In the genomic region with DNA sequence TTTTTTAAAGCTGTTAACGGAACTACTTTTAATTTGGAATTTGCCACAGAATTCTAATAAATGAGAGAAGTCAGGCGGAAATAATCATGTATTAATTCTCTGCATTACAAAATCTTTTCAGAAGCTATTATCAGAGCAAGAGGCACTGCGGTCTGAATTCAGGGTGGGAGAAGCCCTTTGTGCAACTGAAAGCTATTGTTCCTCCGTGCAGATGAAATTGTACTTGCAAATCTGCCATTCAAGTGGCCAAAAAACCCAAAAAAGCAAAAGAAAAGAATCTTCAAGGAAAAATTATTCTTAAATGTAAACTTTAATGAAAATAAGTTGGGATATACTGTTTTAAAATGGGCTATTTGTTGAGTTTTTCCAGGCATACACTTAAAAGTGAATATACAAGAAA, we compare ENCODE assay signal across 2 cellular contexts.
TF ChIP-seq lines count a peak whose summit lies in the region.

No MANE protein-coding gene starts in this region.

TF ChIP-seq in H1, 55 proteins besides CTCF, POLR2A, EP300 and RAD21:
- TF ChIP-seq, protein P1, sequence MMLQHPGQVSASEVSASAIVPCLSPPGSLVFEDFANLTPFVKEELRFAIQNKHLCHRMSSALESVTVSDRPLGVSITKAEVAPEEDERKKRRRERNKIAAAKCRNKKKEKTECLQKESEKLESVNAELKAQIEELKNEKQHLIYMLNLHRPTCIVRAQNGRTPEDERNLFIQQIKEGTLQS (IDR thresholded peaks at IDR 0.05; ENCODE audit: insufficient read depth, low read depth, low read length), result no peak
- TF ChIP-seq NRF1 (IDR thresholded peaks at IDR 0.05; ENCODE audit: low read depth, low read length) (no peak), SP4 (IDR thresholded peaks at IDR 0.05; ENCODE audit: low read length) (no peak), EGR1 (IDR thresholded peaks at IDR 0.05; ENCODE audit: borderline replicate concordance, low read depth, low read length) (no peak), SP1 (IDR thresholded peaks at IDR 0.05; ENCODE audit: low read depth, low read length) (no peak)

TF ChIP-seq in neural cell, 6 proteins besides CTCF, POLR2A, EP300 and RAD21:
- TF ChIP-seq POLR2AphosphoS5 (IDR thresholded peaks at IDR 0.05), result no peak
- no peak for TF ChIP-seq TAF1 (IDR thresholded peaks at IDR 0.05; ENCODE audit: low read depth)
- no peak for TF ChIP-seq SMC3 (conservative IDR thresholded peaks at IDR 0.05; ENCODE audit: poor library complexity)
- no peak for TF ChIP-seq EZH2 (IDR thresholded peaks at IDR 0.05; ENCODE audit: borderline replicate concordance, insufficient read depth, low read length, poor library complexity, severe bottlenecking)
- TF ChIP-seq, protein P2, sequence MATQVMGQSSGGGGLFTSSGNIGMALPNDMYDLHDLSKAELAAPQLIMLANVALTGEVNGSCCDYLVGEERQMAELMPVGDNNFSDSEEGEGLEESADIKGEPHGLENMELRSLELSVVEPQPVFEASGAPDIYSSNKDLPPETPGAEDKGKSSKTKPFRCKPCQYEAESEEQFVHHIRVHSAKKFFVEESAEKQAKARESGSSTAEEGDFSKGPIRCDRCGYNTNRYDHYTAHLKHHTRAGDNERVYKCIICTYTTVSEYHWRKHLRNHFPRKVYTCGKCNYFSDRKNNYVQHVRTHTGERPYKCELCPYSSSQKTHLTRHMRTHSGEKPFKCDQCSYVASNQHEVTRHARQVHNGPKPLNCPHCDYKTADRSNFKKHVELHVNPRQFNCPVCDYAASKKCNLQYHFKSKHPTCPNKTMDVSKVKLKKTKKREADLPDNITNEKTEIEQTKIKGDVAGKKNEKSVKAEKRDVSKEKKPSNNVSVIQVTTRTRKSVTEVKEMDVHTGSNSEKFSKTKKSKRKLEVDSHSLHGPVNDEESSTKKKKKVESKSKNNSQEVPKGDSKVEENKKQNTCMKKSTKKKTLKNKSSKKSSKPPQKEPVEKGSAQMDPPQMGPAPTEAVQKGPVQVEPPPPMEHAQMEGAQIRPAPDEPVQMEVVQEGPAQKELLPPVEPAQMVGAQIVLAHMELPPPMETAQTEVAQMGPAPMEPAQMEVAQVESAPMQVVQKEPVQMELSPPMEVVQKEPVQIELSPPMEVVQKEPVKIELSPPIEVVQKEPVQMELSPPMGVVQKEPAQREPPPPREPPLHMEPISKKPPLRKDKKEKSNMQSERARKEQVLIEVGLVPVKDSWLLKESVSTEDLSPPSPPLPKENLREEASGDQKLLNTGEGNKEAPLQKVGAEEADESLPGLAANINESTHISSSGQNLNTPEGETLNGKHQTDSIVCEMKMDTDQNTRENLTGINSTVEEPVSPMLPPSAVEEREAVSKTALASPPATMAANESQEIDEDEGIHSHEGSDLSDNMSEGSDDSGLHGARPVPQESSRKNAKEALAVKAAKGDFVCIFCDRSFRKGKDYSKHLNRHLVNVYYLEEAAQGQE (IDR thresholded peaks at IDR 0.05; ENCODE audit: borderline replicate concordance), result peak; percentile 30
